14 cellular contexts compared by ENCODE assay signal in genomic region chr7:101977249-101977648, GRCh38.
DNase-seq lines count a peak whose midpoint lies in the region; ATAC-seq and TF ChIP-seq lines count a peak whose summit lies in the region.
"Had no signal": no experiment of that assay in that cellular context is flagged by ENCODE, and none has a peak within 500 bp of the region (broad histone marks: within the 10 kb centered on the region; RNA-seq: fewer than 3 reads in every experiment).

No MANE protein-coding gene starts in this region.

- no peaks in the 10 kb centered on the region for H3K9me2 ChIP-seq in OCI-LY1 (ENCODE audit: low read depth, low read length)

- H3K4me3 ChIP-seq in BLaER1 treated with 17β-estradiol and CSF1 and Interleukin-3, amounts not matched to agents 10 nM and 100 nM: no peak overlapping the region
- H3K4me3 ChIP-seq in OCI-LY1 (ENCODE audit: low read depth, low read length, poor library complexity, severe bottlenecking) (no peak overlapping the region), gastroesophageal sphincter (no peak overlapping the region)
- H3K4me3 ChIP-seq: GM23338 had no signal

- 96 to 97% methylated on average over 4 of the region's 4 CpGs for WGBS in gastroesophageal sphincter (ENCODE audit: low coverage in 1 of 2), 2 donors

- peak overlapping the region in 6 of 11 experiments; percentile 0 to 70 (median 66); a peak in 10 of 22 replicates for H3K4me2 ChIP-seq in BLaER1 treated with 17β-estradiol and CSF1 and Interleukin-3, amounts not matched to agents 10 nM and 100 nM
- no peak overlapping the region for H3K4me2 ChIP-seq in OCI-LY1 (ENCODE audit: low read length)
- H3K4me2 ChIP-seq: GM23338 had no signal

- peaks cover 0 to 23% (median 9%) of the 10 kb centered on the region in 11 experiments; a peak in 13 of 22 replicates for H3K36me3 ChIP-seq in BLaER1 treated with 17β-estradiol and CSF1 and Interleukin-3, amounts not matched to agents 10 nM and 100 nM
- peaks cover 32% of the 10 kb centered on the region; the same call in 1 of the 2 replicates for H3K36me3 ChIP-seq in OCI-LY1 (ENCODE audit: insufficient read depth, low read length)
- H3K36me3 ChIP-seq in gastroesophageal sphincter: peaks cover 0 to 5% of the 10 kb centered on the region in 2 donors

- H3K4me3 Mint-ChIP-seq in chondrocyte (ENCODE audit: unreplicated experiment): no peak overlapping the region
- H3K4me3 Mint-ChIP-seq: CD4-positive, alpha-beta memory T cell; GM23338; H9; HFFc6 had no signal

- peaks cover 35% of the 10 kb centered on the region for H3K79me2 ChIP-seq in OCI-LY1 (ENCODE audit: insufficient read depth, low read length)

- TF ChIP-seq POLR2A in gastroesophageal sphincter (IDR thresholded peaks at IDR 0.05): no peak

- H2AFZ ChIP-seq in OCI-LY1 (ENCODE audit: low read length): no peak overlapping the region
- H2AFZ ChIP-seq: GM23338 had no signal

- no peaks in the 10 kb centered on the region for H3K27me3 ChIP-seq in BLaER1 treated with 17β-estradiol and CSF1 and Interleukin-3, amounts not matched to agents 10 nM and 100 nM
- H3K27me3 ChIP-seq in OCI-LY1 (ENCODE audit: insufficient read depth, low read length) (no peaks in the 10 kb centered on the region), gastroesophageal sphincter (no peaks in the 10 kb centered on the region)

- 0 out of 22 replicates have a peak overlapping the region, but pooled peaks of 1 of the 11 experiments have one; percentile 2 for H3K27ac ChIP-seq in BLaER1 treated with 17β-estradiol and CSF1 and Interleukin-3, amounts not matched to agents 10 nM and 100 nM
- H3K27ac ChIP-seq in OCI-LY1 (ENCODE audit: low read depth, low read length, poor library complexity, severe bottlenecking) (peak overlapping the region; percentile 92), gastroesophageal sphincter (no peak overlapping the region)

- H3K9me3 ChIP-seq in BLaER1 treated with 17β-estradiol and CSF1 and Interleukin-3, amounts not matched to agents 10 nM and 100 nM (replicated peaks in 1 of 11): no peaks in the 10 kb centered on the region
- H3K9me3 ChIP-seq in OCI-LY1 (ENCODE audit: low read length) (no peaks in the 10 kb centered on the region), gastroesophageal sphincter (no peaks in the 10 kb centered on the region)
- H3K9me3 ChIP-seq: Caco-2 had no signal

- no peaks in the 10 kb centered on the region for H3K9me3 Mint-ChIP-seq in chondrocyte (ENCODE audit: low read depth)
- H3K9me3 Mint-ChIP-seq: CD4-positive, alpha-beta memory T cell; GM23338; HFFc6 had no signal

- H3K27ac Mint-ChIP-seq in chondrocyte (ENCODE audit: unreplicated experiment): peak overlapping the region; percentile 8
- H3K27ac Mint-ChIP-seq: CD4-positive, alpha-beta memory T cell; GM23338; H9; HFFc6 had no signal

- DNase-seq in chondrocyte (ENCODE audit: low spot score): no peak
- no peak for DNase-seq in globus pallidus (ENCODE audit: low spot score)
- no peak for DNase-seq in OCI-M1 (lab: John Stamatoyannopoulos, UW)
- DNase-seq: Caco-2; CD4-positive, alpha-beta memory T cell; DMS153; DND-41; H9; HFFc6 had no signal

- peaks cover 65 to 100% (median 96%) of the 10 kb centered on the region in 10 experiments for H3K4me1 ChIP-seq in BLaER1 treated with 17β-estradiol and CSF1 and Interleukin-3, amounts not matched to agents 10 nM and 100 nM
- H3K4me1 ChIP-seq in OCI-LY1 (ENCODE audit: insufficient read depth, low read length, severe bottlenecking) (peaks cover 70% of the 10 kb centered on the region), gastroesophageal sphincter (no peaks in the 10 kb centered on the region)

- H3K27me3 Mint-ChIP-seq in chondrocyte (ENCODE audit: low read depth): no peaks in the 10 kb centered on the region
- H3K27me3 Mint-ChIP-seq: CD4-positive, alpha-beta memory T cell had no signal

- TF ChIP-seq EP300 in gastroesophageal sphincter (IDR thresholded peaks at IDR 0.05): no peak

- H3F3A ChIP-seq in OCI-LY1 (ENCODE audit: insufficient read depth, low read length): peaks cover 20% of the 10 kb centered on the region

- peaks cover 0 to 98% (median 81%) of the 10 kb centered on the region in 11 experiments; a peak in 20 of 22 replicates for H4K20me1 ChIP-seq in BLaER1 treated with 17β-estradiol and CSF1 and Interleukin-3, amounts not matched to agents 10 nM and 100 nM
- no peaks in the 10 kb centered on the region for H4K20me1 ChIP-seq in OCI-LY1 (ENCODE audit: insufficient read depth, low read length)

- no peak for ATAC-seq in gastroesophageal sphincter
- ATAC-seq: GM23338, HCT116 had no signal

- H3K9ac ChIP-seq in BLaER1 treated with 17β-estradiol and CSF1 and Interleukin-3, amounts not matched to agents 10 nM and 100 nM: no peak overlapping the region
- no peak overlapping the region for H3K9ac ChIP-seq in OCI-LY1 (ENCODE audit: low read length)

- H3K36me3 Mint-ChIP-seq in chondrocyte (ENCODE audit: low read depth): peaks cover 3% of the 10 kb centered on the region

- TF ChIP-seq CTCF in OCI-LY1 (IDR thresholded peaks at IDR 0.05; ENCODE audit: low read length) (no peak), chondrocyte (IDR thresholded peaks at IDR 0.05) (no peak), gastroesophageal sphincter (IDR thresholded peaks at IDR 0.05) (no peak)

- peaks cover 8% of the 10 kb centered on the region for H3K4me1 Mint-ChIP-seq in chondrocyte (ENCODE audit: low read depth)
